In the genomic region with DNA sequence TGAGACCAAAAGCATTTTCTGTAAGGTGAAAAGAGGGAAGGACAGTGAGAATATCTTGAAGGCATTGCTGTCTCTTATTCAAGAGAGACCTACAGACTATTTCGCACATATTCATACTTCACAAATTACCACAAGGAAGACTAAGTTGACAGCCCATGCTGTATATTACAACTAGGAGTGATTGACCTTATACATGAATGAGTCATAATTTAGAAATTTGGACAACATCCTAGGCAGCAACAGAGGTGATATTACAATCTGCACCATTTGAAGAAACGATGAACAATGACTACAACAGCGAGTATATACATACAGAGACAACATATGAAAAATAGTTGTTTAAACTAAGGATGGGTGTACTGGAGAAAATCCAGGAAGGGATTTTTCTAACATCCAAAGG, we compare ENCODE assay signal across 25 cellular contexts.
"Had no signal": no experiment of that assay in that cellular context is flagged by ENCODE, and none has a peak within 500 bp of the region (broad histone marks: within the 10 kb centered on the region; RNA-seq: fewer than 3 reads in every experiment).

No MANE protein-coding gene starts in this region.

- H3K4me3 ChIP-seq: breast epithelium, gastroesophageal sphincter, heart left ventricle, psoas muscle, sigmoid colon, thoracic aorta, uterus had no signal

- DNase-seq: activated B cell treated with CpG ODN at 0.5 μM for 24 hours; activated CD4-positive, alpha-beta T cell treated with anti-CD3 and anti-CD28 coated beads, Interleukin-2, amount 50 U/mL, for 1 hour; activated CD8-positive, alpha-beta memory T cell treated with anti-CD3 and anti-CD28 coated beads, Interleukin-2, amount 10 ng/mL, durations not matched to agents 7 days and 5 days; activated CD8-positive, alpha-beta T cell treated with anti-CD3 and anti-CD28 coated beads, Interleukin-2, amount 10 ng/mL, durations not matched to agents 7 days and 5 days; activated naive CD8-positive, alpha-beta T cell treated with anti-CD3 and anti-CD28 coated beads, Interleukin-2, amount 50 U/mL, for 24 hours; activated T-cell treated with anti-CD3 and anti-CD28 coated beads, Interleukin-2, amount 50 U/mL, for 48 hours; amygdala; dermis blood vessel endothelial cell; effector CD4-positive, alpha-beta T cell; heart left ventricle; hypothalamus; immature natural killer cell; naive thymus-derived CD8-positive, alpha-beta T cell; occipital lobe; psoas muscle; sigmoid colon; small intestine; stimulated activated CD4-positive, alpha-beta T cell treated with anti-CD3 and anti-CD28 coated beads, Interleukin-4, amount 100 ng/mL, for 24 hours; uterus had no signal

- ATAC-seq: activated CD8-positive, alpha-beta memory T cell treated with anti-CD3 and anti-CD28 coated beads, Interleukin-2, amount 10 ng/mL, durations not matched to agents 7 days and 5 days; activated CD8-positive, alpha-beta T cell treated with anti-CD3 and anti-CD28 coated beads, Interleukin-2, amount 10 ng/mL, durations not matched to agents 7 days and 5 days; activated naive CD8-positive, alpha-beta T cell treated with anti-CD3 and anti-CD28 coated beads, Interleukin-2, amount 50 U/mL, for 24 hours; gastroesophageal sphincter; heart left ventricle; naive thymus-derived CD8-positive, alpha-beta T cell; psoas muscle; stimulated activated effector memory CD8-positive, alpha-beta T cell treated with anti-CD3 and anti-CD28 coated beads, Interleukin-12 subunit alpha, Interleukin-12 subunit beta, amount 100 ng/mL, for 72 hours had no signal

- H3K9me3 ChIP-seq: breast epithelium, gastroesophageal sphincter, psoas muscle, sigmoid colon, uterus had no signal

- H3K4me1 ChIP-seq: breast epithelium, gastroesophageal sphincter, parathyroid adenoma, psoas muscle, sigmoid colon, uterus had no signal

- H3K27me3 ChIP-seq: breast epithelium, gastroesophageal sphincter, heart left ventricle, sigmoid colon, uterus had no signal

- FAIRE-seq: colon, small intestine had no signal

- H3K27ac ChIP-seq: breast epithelium, gastroesophageal sphincter, heart left ventricle, parathyroid adenoma, psoas muscle, sigmoid colon, thoracic aorta, uterus had no signal

- H2AFZ ChIP-seq: parathyroid adenoma had no signal

- H3K36me3 ChIP-seq: breast epithelium, gastroesophageal sphincter, heart left ventricle, sigmoid colon, thoracic aorta, uterus had no signal

- H3K9ac ChIP-seq: parathyroid adenoma had no signal
